Comparison of ENCODE assay signal across 9 cellular contexts in the genomic region with DNA sequence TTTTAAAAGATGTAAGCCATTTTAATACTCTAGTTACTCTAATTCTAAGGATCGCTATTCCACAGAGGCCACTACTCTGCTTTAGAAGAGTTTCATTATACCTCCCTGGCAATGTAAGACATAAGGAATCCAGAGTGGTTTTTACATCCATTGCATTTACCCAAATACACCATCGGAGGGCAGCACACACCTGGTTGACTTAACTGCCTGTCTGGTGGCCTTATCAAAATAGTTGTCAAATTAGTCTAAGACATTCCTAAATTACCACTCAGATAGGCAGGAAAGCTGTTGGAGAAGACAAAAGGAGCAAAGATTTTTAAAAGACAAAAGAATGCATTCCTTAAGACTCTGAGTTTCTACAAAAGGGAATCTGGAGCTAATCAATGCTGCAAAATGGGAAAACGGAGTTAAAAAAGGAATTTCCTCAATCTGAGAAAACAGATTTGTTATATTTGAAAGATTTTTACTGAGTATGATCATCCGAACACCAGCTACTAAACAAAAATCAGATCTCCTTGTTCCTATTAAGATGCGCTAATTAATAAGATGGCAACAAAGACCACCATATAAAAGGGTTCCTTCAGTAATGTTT. TPM values are rescaled to one million over a fixed set of nuclear protein-coding genes. Genes with fewer than 3 reads are reported as not detected.
DNase-seq lines count a peak whose midpoint lies in the region; ATAC-seq, FAIRE-seq and TF ChIP-seq lines count a peak whose summit lies in the region.
"Had no signal": no experiment of that assay in that cellular context is flagged by ENCODE, and none has a peak within 500 bp of the region (broad histone marks: within the 10 kb centered on the region; RNA-seq: fewer than 3 reads in every experiment).

No MANE protein-coding gene starts in this region.

- H3K27ac ChIP-seq in left lung: no peak overlapping the region

- H3K9me3 Mint-ChIP-seq in T-cell: no peaks in the 10 kb centered on the region
- H3K9me3 Mint-ChIP-seq in stimulated activated naive CD8-positive, alpha-beta T cell treated with anti-CD3 and anti-CD28 coated beads, Interleukin-15, amount 100 ng/mL, for 72 hours: no peaks in the 10 kb centered on the region

- no peaks in the 10 kb centered on the region for H3K9me3 ChIP-seq in left lung

- H3K4me3 Mint-ChIP-seq in T-cell: no peak overlapping the region
- H3K4me3 Mint-ChIP-seq in stimulated activated naive CD8-positive, alpha-beta T cell treated with anti-CD3 and anti-CD28 coated beads, Interleukin-15, amount 100 ng/mL, for 72 hours: no peak overlapping the region

- TF ChIP-seq CTCF in choroid plexus epithelial cell (conservative IDR thresholded peaks at IDR 0.05; ENCODE audit: low read depth, low read length) (peak; percentile 88), left lung (IDR thresholded peaks at IDR 0.05) (peak; percentile 67 to 74)

- CTCF ChIA-PET in HEK293T (lab: Yijun Ruan, JAX): interaction anchor here (0.6 to 1.2 kb wide), 8 partner anchors 12 to 435 kb away, joined by 3 to 5 read pairs (median 3); no protein-coding TSS in a partner anchor
- CTCF ChIA-PET in T-cell (lab: Charles Lee): interaction anchor here (0.5 to 1.1 kb wide), 5 partner anchors 362 to 719 kb away, joined by 3 to 5 read pairs (median 3); a partner anchor contains a TSS

- no peaks in the 10 kb centered on the region for H3K36me3 ChIP-seq in left lung

- H3K4me1 ChIP-seq in left lung: no peaks in the 10 kb centered on the region

- H3K27ac Mint-ChIP-seq in T-cell: no peak overlapping the region
- no peak overlapping the region for H3K27ac Mint-ChIP-seq in stimulated activated naive CD8-positive, alpha-beta T cell treated with anti-CD3 and anti-CD28 coated beads, Interleukin-15, amount 100 ng/mL, for 72 hours

- DNase-seq in HEK293T (ENCODE audit: extremely low spot score) (peak; percentile 59), NCI-H1694 treated with DMSO at 0.1 percent for 48 hours (lab: John Stamatoyannopoulos, UW) (peak; percentile 92), T-cell (peak in 27 of 34 experiments; percentile 3 to 33 (median 17)), choroid plexus epithelial cell (ENCODE audit: low read depth) (peak; percentile 92), left lung (no peak)
- DNase-seq in stimulated activated naive CD8-positive, alpha-beta T cell treated with anti-CD3 and anti-CD28 coated beads, Interleukin-15, amount 100 ng/mL, for 72 hours: peak; percentile 32 to 39

- peak; percentile 85 for FAIRE-seq in G401.6 (lab: Jason Lieb, UNC)
- FAIRE-seq: colon had no signal

- H3K27me3 Mint-ChIP-seq in T-cell: no peaks in the 10 kb centered on the region
- H3K27me3 Mint-ChIP-seq in stimulated activated naive CD8-positive, alpha-beta T cell treated with anti-CD3 and anti-CD28 coated beads, Interleukin-15, amount 100 ng/mL, for 72 hours: no peaks in the 10 kb centered on the region

- no peaks in the 10 kb centered on the region for H3K36me3 Mint-ChIP-seq in T-cell

- POLR2A ChIA-PET in HEK293T (lab: Yijun Ruan, JAX): no interaction called here
- POLR2A ChIA-PET in T-cell (lab: Charles Lee): no interaction called here

- ATAC-seq in T-cell (replicated peaks in 1 of 4) (peak in 3 of 4 experiments; percentile 27 to 48 (median 40)), left lung (peak; percentile 97), GM21515 (IDR thresholded peaks at IDR 0.05; ENCODE audit: unreplicated experiment) (no peak)
- ATAC-seq in stimulated activated naive CD8-positive, alpha-beta T cell treated with anti-CD3 and anti-CD28 coated beads, Interleukin-15, amount 100 ng/mL, for 72 hours: peak; percentile 54

- intact Hi-C loops in left lung (cut with DNase I): loop anchor here in 1 of 2 donors (10.0 kb wide), 1 partner anchor 309 kb away; a partner anchor contains a TSS

- no peak overlapping the region for H3K4me3 ChIP-seq in choroid plexus epithelial cell (ENCODE audit: low read depth, low read length)
- H3K4me3 ChIP-seq in left lung: no peak overlapping the region

- H3K27me3 ChIP-seq in left lung: no peaks in the 10 kb centered on the region

- H3K4me1 Mint-ChIP-seq in T-cell: no peaks in the 10 kb centered on the region
- H3K4me1 Mint-ChIP-seq in stimulated activated naive CD8-positive, alpha-beta T cell treated with anti-CD3 and anti-CD28 coated beads, Interleukin-15, amount 100 ng/mL, for 72 hours: no peaks in the 10 kb centered on the region

TF ChIP-seq in HEK293T, 16 proteins besides CTCF, POLR2A, EP300 and RAD21:
- TF ChIP-seq BHLHE40 (IDR thresholded peaks at IDR 0.05; ENCODE audit: borderline replicate concordance) (no peak), NFRKB (IDR thresholded peaks at IDR 0.05) (no peak), ZNF384 (IDR thresholded peaks at IDR 0.05) (no peak), FOXM1 (IDR thresholded peaks at IDR 0.05; ENCODE audit: borderline replicate concordance) (no peak), FOXA1 (IDR thresholded peaks at IDR 0.05) (no peak), LEF1 (IDR thresholded peaks at IDR 0.05; ENCODE audit: borderline replicate concordance) (no peak), CTBP1 (IDR thresholded peaks at IDR 0.05; ENCODE audit: borderline replicate concordance) (no peak), ARNT (IDR thresholded peaks at IDR 0.05) (no peak), TARDBP (IDR thresholded peaks at IDR 0.05) (no peak), ELF4 (IDR thresholded peaks at IDR 0.05) (no peak), FOXK2 (IDR thresholded peaks at IDR 0.05) (no peak)
- TF ChIP-seq, protein P1, sequence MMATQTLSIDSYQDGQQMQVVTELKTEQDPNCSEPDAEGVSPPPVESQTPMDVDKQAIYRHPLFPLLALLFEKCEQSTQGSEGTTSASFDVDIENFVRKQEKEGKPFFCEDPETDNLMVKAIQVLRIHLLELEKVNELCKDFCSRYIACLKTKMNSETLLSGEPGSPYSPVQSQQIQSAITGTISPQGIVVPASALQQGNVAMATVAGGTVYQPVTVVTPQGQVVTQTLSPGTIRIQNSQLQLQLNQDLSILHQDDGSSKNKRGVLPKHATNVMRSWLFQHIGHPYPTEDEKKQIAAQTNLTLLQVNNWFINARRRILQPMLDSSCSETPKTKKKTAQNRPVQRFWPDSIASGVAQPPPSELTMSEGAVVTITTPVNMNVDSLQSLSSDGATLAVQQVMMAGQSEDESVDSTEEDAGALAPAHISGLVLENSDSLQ (IDR thresholded peaks at IDR 0.05): no peak

RNA-seq across cellular contexts. Expression of a gene that starts 33.8 kb away (rescaled TPM):
- under 1 TPM; 0.18 to 0.79 (median 0.47) TPM for total RNA-seq in T-cell
- 10 to 100 TPM; 37.0 to 38.9 TPM for total RNA-seq in left lung

Comparison
In these comparisons a context has a peak if more than half of its experiments do, and no peak if none do; other contexts are left out.
1. DNase-seq: peak in HEK293T (single experiment), NCI-H1694 treated with DMSO at 0.1 percent for 48 hours (single experiment), T-cell (27 of 34), choroid plexus epithelial cell (single experiment) and stimulated activated naive CD8-positive, alpha-beta T cell treated with anti-CD3 and anti-CD28 coated beads, Interleukin-15, amount 100 ng/mL, for 72 hours (2 of 2); none in left lung (0 of 2).
2. RNA of a gene that starts 33.8 kb away (total RNA-seq): 37.0 to 38.9 TPM in left lung; 0.18 to 0.79 TPM in T-cell; every median in the first group is over 10 times any median in the second.